25 cellular contexts compared by ENCODE assay signal in the genomic region with DNA sequence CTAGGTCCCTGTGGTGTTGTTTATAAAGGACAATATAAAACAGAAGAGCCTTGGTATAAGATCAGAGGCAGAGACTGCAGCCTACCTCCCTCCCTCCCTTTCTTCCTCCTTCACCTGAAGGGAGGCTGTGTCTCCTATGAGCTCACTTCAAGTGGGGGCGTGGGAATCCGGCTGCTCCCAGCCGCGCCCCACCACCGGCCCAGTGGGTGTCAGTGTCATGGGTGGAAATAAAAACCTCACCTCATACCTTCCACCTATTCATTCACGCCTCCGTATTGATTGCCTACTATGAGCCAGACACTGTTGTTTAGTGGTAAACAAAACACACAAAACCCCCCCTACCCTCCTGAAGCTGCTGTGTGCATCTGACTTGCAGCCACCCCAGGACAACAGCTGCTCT.
"Had no signal": no experiment of that assay in that cellular context is flagged by ENCODE, and none has a peak within 500 bp of the region (broad histone marks: within the 10 kb centered on the region; RNA-seq: fewer than 3 reads in every experiment).

No MANE protein-coding gene starts in this region.

- H3K36me3 ChIP-seq: esophagus squamous epithelium, neural progenitor cell, sigmoid colon, suprapubic skin, transverse colon, upper lobe of right lung, uterus had no signal

- H3K9me3 ChIP-seq: esophagus squamous epithelium, mucosa of descending colon, psoas muscle, sigmoid colon, suprapubic skin, transverse colon, upper lobe of right lung, uterus had no signal

- ATAC-seq: mucosa of descending colon; natural killer cell treated with Interleukin-12 subunit alpha and Interleukin-12 subunit beta and Interleukin-15 and Interleukin-18, amount 100 ng/mL, for 72 hours; psoas muscle; right cardiac atrium; upper lobe of right lung had no signal

- H3K4me3 Mint-ChIP-seq: memory B cell; mesothelial cell of epicardium; naive B cell; natural killer cell treated with Interleukin-12 subunit alpha and Interleukin-12 subunit beta and Interleukin-15 and Interleukin-18, amount 100 ng/mL, for 72 hours; neural progenitor cell; stimulated activated effector memory CD8-positive, alpha-beta T cell treated with anti-CD3 and anti-CD28 coated beads, Interleukin-12 subunit alpha, Interleukin-12 subunit beta, amount 100 ng/mL, for 72 hours had no signal

- H3K4me3 ChIP-seq: esophagus squamous epithelium, lung, mucosa of descending colon, neural progenitor cell, psoas muscle, sigmoid colon, suprapubic skin, transverse colon, upper lobe of right lung, uterus had no signal

- H3K27ac Mint-ChIP-seq: memory B cell; mesothelial cell of epicardium; naive B cell; natural killer cell treated with Interleukin-12 subunit alpha and Interleukin-12 subunit beta and Interleukin-15 and Interleukin-18, amount 100 ng/mL, for 72 hours; neural progenitor cell; stimulated activated effector memory CD8-positive, alpha-beta T cell treated with anti-CD3 and anti-CD28 coated beads, Interleukin-12 subunit alpha, Interleukin-12 subunit beta, amount 100 ng/mL, for 72 hours had no signal

- H3K27ac ChIP-seq: esophagus squamous epithelium, neural progenitor cell, psoas muscle, suprapubic skin, transverse colon, upper lobe of right lung, uterus had no signal

- H3K9ac ChIP-seq: neural progenitor cell had no signal

- H3K4me1 ChIP-seq: neural progenitor cell, psoas muscle, suprapubic skin, upper lobe of right lung had no signal

- H3K36me3 Mint-ChIP-seq: memory B cell; naive B cell; natural killer cell treated with Interleukin-12 subunit alpha and Interleukin-12 subunit beta and Interleukin-15 and Interleukin-18, amount 100 ng/mL, for 72 hours; neural progenitor cell; stimulated activated effector memory CD8-positive, alpha-beta T cell treated with anti-CD3 and anti-CD28 coated beads, Interleukin-12 subunit alpha, Interleukin-12 subunit beta, amount 100 ng/mL, for 72 hours had no signal

- DNase-seq: cerebellar nuclear complex; effector CD8-positive, alpha-beta T cell; erythroblast; esophagus squamous epithelium; foreskin melanocyte; glutamatergic neuron; mucosa of descending colon; naive B cell; posterior cingulate gyrus; psoas muscle; right cardiac atrium; sigmoid colon; stimulated activated CD4-positive, alpha-beta T cell treated with anti-CD3 and anti-CD28 coated beads, Interleukin-2, amount 100 ng/mL, for 24 hours; stimulated activated CD4-positive, alpha-beta T cell treated with anti-CD3 and anti-CD28 coated beads, Interleukin-4, amount 100 ng/mL, for 24 hours; stimulated activated naive CD4-positive, alpha-beta T cell treated with Interleukin-2 at 50 U/mL for 16 hours; transverse colon; upper lobe of right lung; uterus had no signal

- H3K9me3 Mint-ChIP-seq: memory B cell; mesothelial cell of epicardium; naive B cell; natural killer cell treated with Interleukin-12 subunit alpha and Interleukin-12 subunit beta and Interleukin-15 and Interleukin-18, amount 100 ng/mL, for 72 hours; neural progenitor cell; stimulated activated effector memory CD8-positive, alpha-beta T cell treated with anti-CD3 and anti-CD28 coated beads, Interleukin-12 subunit alpha, Interleukin-12 subunit beta, amount 100 ng/mL, for 72 hours had no signal

- H3K27me3 ChIP-seq: esophagus squamous epithelium, neural progenitor cell, sigmoid colon, suprapubic skin, transverse colon, upper lobe of right lung, uterus had no signal

- H3K4me1 Mint-ChIP-seq: memory B cell; naive B cell; stimulated activated effector memory CD8-positive, alpha-beta T cell treated with anti-CD3 and anti-CD28 coated beads, Interleukin-12 subunit alpha, Interleukin-12 subunit beta, amount 100 ng/mL, for 72 hours had no signal
